Comparison of ENCODE assay signal across 18 cellular contexts in the genomic region with DNA sequence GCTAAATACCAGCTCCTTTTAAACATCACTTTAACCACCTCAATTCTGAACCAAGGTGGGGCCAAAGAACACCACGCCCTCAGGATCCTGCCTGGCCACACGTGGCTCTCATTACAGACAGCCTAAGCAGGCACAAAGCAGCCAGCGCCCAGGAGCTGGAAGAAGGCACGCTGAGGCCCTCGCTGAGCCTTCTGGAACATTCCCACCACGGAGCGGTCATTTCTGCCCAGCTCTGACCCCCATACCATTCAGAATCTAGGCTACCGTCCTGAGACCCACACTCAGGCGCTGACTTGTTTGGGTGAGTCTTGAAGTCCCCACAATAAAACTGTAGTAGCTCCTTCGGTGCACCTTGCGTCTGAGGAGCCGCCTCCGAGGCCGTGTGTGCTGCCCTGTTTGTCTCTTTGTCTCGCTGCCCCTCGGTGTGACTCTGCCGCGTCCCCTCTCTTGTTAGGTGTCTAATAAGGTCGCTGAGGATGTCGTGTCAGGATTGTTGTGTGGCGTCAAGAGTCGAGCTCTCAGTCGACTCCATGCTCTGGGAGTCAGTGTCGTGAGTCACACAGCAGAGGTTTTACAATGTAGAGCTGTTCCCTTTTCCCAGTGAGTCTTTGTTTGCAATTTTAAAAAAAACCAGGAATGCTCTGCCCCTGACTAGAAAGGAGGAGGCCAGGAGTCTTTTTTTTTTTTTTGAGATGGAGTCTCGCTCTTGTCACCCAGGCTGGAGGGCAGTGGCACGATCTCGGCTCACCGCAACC.
DNase-seq lines count a peak whose midpoint lies in the region; ATAC-seq and TF ChIP-seq lines count a peak whose summit lies in the region.
"Had no signal": no experiment of that assay in that cellular context is flagged by ENCODE, and none has a peak within 500 bp of the region (broad histone marks: within the 10 kb centered on the region; RNA-seq: fewer than 3 reads in every experiment).

No MANE protein-coding gene starts in this region.

- H3K27me3 Mint-ChIP-seq in brain (peaks cover 2% of the 10 kb centered on the region), nephron (ENCODE audit: low read depth) (peaks cover 16% of the 10 kb centered on the region)

- H3K27ac Mint-ChIP-seq in brain (peak overlapping the region; percentile 9 to 92 (median 58)), nephron (peak overlapping the region; percentile 32 to 84 (median 83))

- WGBS in spleen, 5 donors = 81 to 86% (median 83%) methylated on average over 26 to 28 of the region's 28 CpGs

- in situ Hi-C loops in ACHN (cut with HindIII; ENCODE audit: low pct_ligation_motif_present, low pct_unique_long_range_greater_than_20kb, low sequenced_read_pairs) = no loop called here

- H3K27ac ChIP-seq in RWPE2 (ENCODE audit: poor library complexity, severe bottlenecking) = no peak overlapping the region
- H3K27ac ChIP-seq in spleen = no peak overlapping the region
- H3K27ac ChIP-seq in RWPE1 = no peak overlapping the region

- no peaks in the 10 kb centered on the region for H3K36me3 Mint-ChIP-seq in brain
- peaks cover 4% of the 10 kb centered on the region for H3K36me3 Mint-ChIP-seq in nephron (ENCODE audit: low read depth)
- H3K36me3 Mint-ChIP-seq: CD14-positive monocyte had no signal

- no peaks in the 10 kb centered on the region for H3K9me3 ChIP-seq in RWPE2 (ENCODE audit: severe bottlenecking)
- H3K9me3 ChIP-seq in spleen = peaks cover 0 to 18% (median 10%) of the 10 kb centered on the region in 8 donors

- no peak for DNase-seq in RWPE2 (ENCODE audit: low spot score)
- DNase-seq in spleen = peak; percentile 46
- no peak for DNase-seq in ACHN
- no peak for DNase-seq in RWPE1 (ENCODE audit: low spot score)
- DNase-seq: DMS79, KG1, NCI-H1105 treated with DMSO at 0.1 percent for 48 hours, NCI-H1694, NCI-H2081 treated with DMSO at 0.1 percent for 48 hours, NCI-H446 treated with DMSO at 0.1 percent for 48 hours had no signal

- TF ChIP-seq CTCF in RWPE2 (IDR thresholded peaks at IDR 0.05; ENCODE audit: poor library complexity, severe bottlenecking) (no peak), brain (conservative IDR thresholded peaks at IDR 0.05) (no peak), nephron (IDR thresholded peaks at IDR 0.05; ENCODE audit: unreplicated experiment in 3 of 3) (no peak), spleen (IDR thresholded peaks at IDR 0.05 in 8 of 11, conservative IDR thresholded peaks at IDR 0.05 in 3 of 11) (no peak), RWPE1 (conservative IDR thresholded peaks at IDR 0.05; ENCODE audit: low read depth) (no peak)

- no peaks in the 10 kb centered on the region for H3K4me1 ChIP-seq in RWPE2 (ENCODE audit: insufficient read depth, poor library complexity, severe bottlenecking)
- no peaks in the 10 kb centered on the region for H3K4me1 ChIP-seq in spleen
- H3K4me1 ChIP-seq: HAP-1 had no signal

- H3K4me3 ChIP-seq in RWPE2 (ENCODE audit: severe bottlenecking) = no peak overlapping the region
- H3K4me3 ChIP-seq in spleen = no peak overlapping the region
- H3K4me3 ChIP-seq: HAP-1 had no signal

- H3K4me1 Mint-ChIP-seq in brain = peaks cover 74% of the 10 kb centered on the region
- peaks cover 52% of the 10 kb centered on the region for H3K4me1 Mint-ChIP-seq in nephron
- H3K4me1 Mint-ChIP-seq: CD14-positive monocyte had no signal

- H3K27me3 ChIP-seq in RWPE2 (ENCODE audit: insufficient read depth, poor library complexity, severe bottlenecking) (no peaks in the 10 kb centered on the region), spleen (replicated peaks in 1 of 7) (no peaks in the 10 kb centered on the region)

- TF ChIP-seq POLR2A in spleen (IDR thresholded peaks at IDR 0.05) = no peak

- POLR2A ChIA-PET in RWPE1 (lab: Yijun Ruan, JAX; ENCODE audit: low non-redundant PET) = no interaction called here

- CTCF ChIA-PET in RWPE1 (lab: Yijun Ruan, JAX) = interaction anchor here (0.6 kb wide), 1 partner anchor 184 kb away, joined by 3 read pairs; no protein-coding TSS in a partner anchor

- H3K4me3 Mint-ChIP-seq in brain (peak overlapping the region in 1 of 5 experiments; percentile 23), nephron (peak overlapping the region in 1 of 3 experiments; percentile 42)
- H3K4me3 Mint-ChIP-seq: CD14-positive monocyte had no signal

- peaks cover 0 to 6% (median 4%) of the 10 kb centered on the region in 5 experiments for H3K9me3 Mint-ChIP-seq in brain
- H3K9me3 Mint-ChIP-seq in nephron = peaks cover 6% of the 10 kb centered on the region

- intact Hi-C loops in spleen (cut with DNase I; ENCODE audit: low total_unique reads) = no loop called here

- ATAC-seq in RWPE2 (ENCODE audit: low read depth) (0 out of 3 replicates have a peak, but pooled peaks have one; percentile 21), GM18519 (IDR thresholded peaks at IDR 0.05; ENCODE audit: low FRiP score, unreplicated experiment) (no peak)
- ATAC-seq: HepG2, Panc1, Right ventricle myocardium inferior had no signal

- H3K36me3 ChIP-seq in RWPE2 (ENCODE audit: low read depth) (no peaks in the 10 kb centered on the region), spleen (no peaks in the 10 kb centered on the region)
- H3K36me3 ChIP-seq: HAP-1 had no signal
